ENCODE assay signal across 24 cellular contexts in genomic region chr7:71687831-71688599, GRCh38.
DNase-seq lines count a peak whose midpoint lies in the region; ATAC-seq and TF ChIP-seq lines count a peak whose summit lies in the region.
"Had no signal": no experiment of that assay in that cellular context is flagged by ENCODE, and none has a peak within 500 bp of the region (broad histone marks: within the 10 kb centered on the region; RNA-seq: fewer than 3 reads in every experiment).

No MANE protein-coding gene starts in this region.

- H3K9ac ChIP-seq in MM.1S (ENCODE audit: low read length): no peak overlapping the region
- H3K9ac ChIP-seq: BLaER1 treated with 17β-estradiol and CSF1 and Interleukin-3, amounts not matched to agents 10 nM and 100 nM had no signal

- peak overlapping the region; percentile 66 for H3K27ac ChIP-seq in MM.1S (ENCODE audit: low read length)
- H3K27ac ChIP-seq: A549; BLaER1 treated with 17β-estradiol and CSF1 and Interleukin-3, amounts not matched to agents 10 nM and 100 nM had no signal

- no peaks in the 10 kb centered on the region for H4K20me1 ChIP-seq in MM.1S (ENCODE audit: insufficient read depth, low read length)
- H4K20me1 ChIP-seq: BLaER1 treated with 17β-estradiol and CSF1 and Interleukin-3, amounts not matched to agents 10 nM and 100 nM had no signal

- peaks cover 16% of the 10 kb centered on the region for H3K4me1 Mint-ChIP-seq in WTC11
- peaks cover 14% of the 10 kb centered on the region for H3K4me1 Mint-ChIP-seq in nephron progenitor cell
- H3K4me1 Mint-ChIP-seq in activated CD4-positive, alpha-beta memory T cell treated with anti-CD3 and anti-CD28 coated beads for 36 hours (ENCODE audit: low read depth): no peaks in the 10 kb centered on the region
- H3K4me1 Mint-ChIP-seq: CD14-positive monocyte; CD8-positive, alpha-beta memory T cell had no signal

- peaks cover 24% of the 10 kb centered on the region for H3K36me3 Mint-ChIP-seq in WTC11
- no peaks in the 10 kb centered on the region for H3K36me3 Mint-ChIP-seq in nephron progenitor cell (ENCODE audit: low read depth)
- H3K36me3 Mint-ChIP-seq in activated CD4-positive, alpha-beta memory T cell treated with anti-CD3 and anti-CD28 coated beads for 36 hours: no peaks in the 10 kb centered on the region
- H3K36me3 Mint-ChIP-seq: CD14-positive monocyte; CD8-positive, alpha-beta memory T cell had no signal

- POLR2A ChIA-PET in WTC11 (lab: Charles Lee): no interaction called here
- POLR2A ChIA-PET in activated CD4-positive, alpha-beta memory T cell treated with anti-CD3 and anti-CD28 coated beads for 36 hours (lab: Charles Lee): no interaction called here

- DNase-seq in MM.1S: peak; percentile 74
- DNase-seq in WTC11 (ENCODE audit: low spot score): no peak
- DNase-seq in nephron progenitor cell: no peak
- no peak for DNase-seq in cerebellar nuclear complex (lab: John Stamatoyannopoulos, UW)
- DNase-seq in COLO668 (lab: John Stamatoyannopoulos, UW; ENCODE audit: unreplicated experiment): no peak
- no peak for DNase-seq in activated CD4-positive, alpha-beta memory T cell treated with anti-CD3 and anti-CD28 coated beads for 36 hours
- DNase-seq: 8988T; ACHN; AML-193; BE2C; Calu3; CD4-positive, alpha-beta T cell; CD8-positive, alpha-beta memory T cell; COR-L47; DMS53; DMS79 treated with DMSO at 0.1 percent for 48 hours; GF-D8; H9 had no signal

- H3K4me2 ChIP-seq in MM.1S (ENCODE audit: low read depth, low read length): peak overlapping the region; percentile 33; the same call in 1 of the 2 replicates
- H3K4me2 ChIP-seq: A549; BLaER1 treated with 17β-estradiol and CSF1 and Interleukin-3, amounts not matched to agents 10 nM and 100 nM; GM23338 had no signal

- ATAC-seq in WTC11 (no peak), HG03039 (IDR thresholded peaks at IDR 0.05; ENCODE audit: unreplicated experiment) (no peak)
- ATAC-seq: A549, GM23338, HCT116 had no signal

- H3K9me2 ChIP-seq in MM.1S (replicated peaks; ENCODE audit: insufficient read depth, low read length): no peaks in the 10 kb centered on the region

- H2AFZ ChIP-seq in MM.1S (ENCODE audit: low read length): no peak overlapping the region
- H2AFZ ChIP-seq: GM23338 had no signal

- H3K9me3 Mint-ChIP-seq in WTC11 (peaks cover 8% of the 10 kb centered on the region; the same call in 1 of the 2 replicates), nephron progenitor cell (no peaks in the 10 kb centered on the region)
- H3K9me3 Mint-ChIP-seq in activated CD4-positive, alpha-beta memory T cell treated with anti-CD3 and anti-CD28 coated beads for 36 hours: peaks cover 11% of the 10 kb centered on the region
- H3K9me3 Mint-ChIP-seq: GM23338, H9 had no signal

- no peaks in the 10 kb centered on the region for H3K27me3 ChIP-seq in MM.1S (replicated peaks; ENCODE audit: insufficient read depth, low read length)
- H3K27me3 ChIP-seq: BE2C; BLaER1 treated with 17β-estradiol and CSF1 and Interleukin-3, amounts not matched to agents 10 nM and 100 nM had no signal

- H3K27me3 Mint-ChIP-seq in WTC11 (ENCODE audit: low read depth) (no peaks in the 10 kb centered on the region), nephron progenitor cell (ENCODE audit: low read depth, poor library complexity) (no peaks in the 10 kb centered on the region)
- H3K27me3 Mint-ChIP-seq in activated CD4-positive, alpha-beta memory T cell treated with anti-CD3 and anti-CD28 coated beads for 36 hours: no peaks in the 10 kb centered on the region
- H3K27me3 Mint-ChIP-seq: CD4-positive, alpha-beta T cell; CD8-positive, alpha-beta memory T cell had no signal

- H3K9me3 ChIP-seq in MM.1S (replicated peaks; ENCODE audit: insufficient read depth, low read length): no peaks in the 10 kb centered on the region
- H3K9me3 ChIP-seq: A549; BE2C; BLaER1 treated with 17β-estradiol and CSF1 and Interleukin-3, amounts not matched to agents 10 nM and 100 nM had no signal

- H3K36me3 ChIP-seq in MM.1S (replicated peaks; ENCODE audit: insufficient read depth, low read length): no peaks in the 10 kb centered on the region
- H3K36me3 ChIP-seq: BE2C; BLaER1 treated with 17β-estradiol and CSF1 and Interleukin-3, amounts not matched to agents 10 nM and 100 nM had no signal

- intact Hi-C loops in activated CD4-positive, alpha-beta memory T cell treated with anti-CD3 and anti-CD28 coated beads for 36 hours (cut with micrococcal nuclease): no loop called here

- H3K4me3 ChIP-seq in MM.1S (ENCODE audit: low read length): no peak overlapping the region
- H3K4me3 ChIP-seq: A549; BLaER1 treated with 17β-estradiol and CSF1 and Interleukin-3, amounts not matched to agents 10 nM and 100 nM; GM23338 had no signal

- H3K4me3 Mint-ChIP-seq in WTC11: no peak overlapping the region
- H3K4me3 Mint-ChIP-seq in nephron progenitor cell: no peak overlapping the region
- H3K4me3 Mint-ChIP-seq in activated CD4-positive, alpha-beta memory T cell treated with anti-CD3 and anti-CD28 coated beads for 36 hours: no peak overlapping the region
- H3K4me3 Mint-ChIP-seq: CD14-positive monocyte; CD4-positive, alpha-beta T cell; CD8-positive, alpha-beta memory T cell; GM23338; H9 had no signal

- CTCF ChIA-PET in WTC11 (lab: Charles Lee): no interaction called here
- CTCF ChIA-PET in activated CD4-positive, alpha-beta memory T cell treated with anti-CD3 and anti-CD28 coated beads for 36 hours (lab: Charles Lee): no interaction called here

- TF ChIP-seq CTCF in MM.1S (IDR thresholded peaks at IDR 0.05; ENCODE audit: low read length) (no peak), WTC11 (IDR thresholded peaks at IDR 0.05) (no peak), nephron progenitor cell (IDR thresholded peaks at IDR 0.05) (no peak)

- no peak overlapping the region for H3K27ac Mint-ChIP-seq in WTC11
- peak overlapping the region; percentile 47 for H3K27ac Mint-ChIP-seq in nephron progenitor cell
- no peak overlapping the region for H3K27ac Mint-ChIP-seq in activated CD4-positive, alpha-beta memory T cell treated with anti-CD3 and anti-CD28 coated beads for 36 hours
- H3K27ac Mint-ChIP-seq: CD4-positive, alpha-beta T cell; CD8-positive, alpha-beta memory T cell; GM23338; H9 had no signal

- no peaks in the 10 kb centered on the region for H3K79me2 ChIP-seq in MM.1S (ENCODE audit: low read length)

- no peaks in the 10 kb centered on the region for H3F3A ChIP-seq in MM.1S (ENCODE audit: insufficient read depth, low read length)

- H3K4me1 ChIP-seq in MM.1S (ENCODE audit: low read length): peaks cover 12% of the 10 kb centered on the region
- H3K4me1 ChIP-seq: A549; BE2C; BLaER1 treated with 17β-estradiol and CSF1 and Interleukin-3, amounts not matched to agents 10 nM and 100 nM had no signal

TF ChIP-seq in WTC11, 78 proteins besides CTCF, POLR2A, EP300 and RAD21:
- no peak for TF ChIP-seq ZNF317 (CRISPR knock-in tag; IDR thresholded peaks at IDR 0.05; ENCODE audit: borderline replicate concordance, low read depth)
- TF ChIP-seq ZNF121 (CRISPR knock-in tag; IDR thresholded peaks at IDR 0.05): peak; percentile 68; the same call in 1 of the 2 replicates
